In genomic region chr1:229408458-229409037, GRCh38 we compare ENCODE assay signal across 12 cellular contexts. TPM values are rescaled to one million over a fixed set of nuclear protein-coding genes. Genes with fewer than 3 reads are reported as not detected.
DNase-seq lines count a peak whose midpoint lies in the region; ATAC-seq and TF ChIP-seq lines count a peak whose summit lies in the region.
"Had no signal": no experiment of that assay in that cellular context is flagged by ENCODE, and none has a peak within 500 bp of the region (broad histone marks: within the 10 kb centered on the region; RNA-seq: fewer than 3 reads in every experiment).

No MANE protein-coding gene starts in this region.

- ATAC-seq in HG03135 (IDR thresholded peaks at IDR 0.05; ENCODE audit: unreplicated experiment) (no peak), GM18870 (IDR thresholded peaks at IDR 0.05; ENCODE audit: unreplicated experiment) (no peak), GM19328 (IDR thresholded peaks at IDR 0.05; ENCODE audit: unreplicated experiment) (no peak)

- H3K36me3 Mint-ChIP-seq in nephron progenitor cell (ENCODE audit: low read depth): no peaks in the 10 kb centered on the region

- H3K27me3 Mint-ChIP-seq in nephron progenitor cell (ENCODE audit: low read depth, poor library complexity): peaks cover 85% of the 10 kb centered on the region

- H3K9me3 Mint-ChIP-seq in nephron progenitor cell: no peaks in the 10 kb centered on the region
- H3K9me3 Mint-ChIP-seq: CD8-positive, alpha-beta memory T cell had no signal

- peaks cover 40% of the 10 kb centered on the region for H3K4me1 Mint-ChIP-seq in nephron progenitor cell

- H3K27ac Mint-ChIP-seq in nephron progenitor cell: no peak overlapping the region
- H3K27ac Mint-ChIP-seq: CD8-positive, alpha-beta memory T cell had no signal

- H3K4me3 ChIP-seq in epithelial cell of esophagus (ENCODE audit: low read length): no peak overlapping the region

- in situ Hi-C loops in G401 (cut with HindIII; ENCODE audit: low sequenced_read_pairs): no loop called here

- no peak for TF ChIP-seq CTCF in epithelial cell of esophagus (IDR thresholded peaks at IDR 0.05; ENCODE audit: insufficient read depth, low read depth, low read length, missing control alignments)
- no peak for TF ChIP-seq CTCF in nephron progenitor cell (IDR thresholded peaks at IDR 0.05)

- DNase-seq in G401 (ENCODE audit: low spot score) (peak; percentile 33), NCI-H69 (lab: John Stamatoyannopoulos, UW) (peak; percentile 70), epithelial cell of esophagus (ENCODE audit: low read depth) (peak; percentile 54), nephron progenitor cell (peak; percentile 38), NCI-H345 (lab: John Stamatoyannopoulos, UW) (no peak)
- DNase-seq: activated naive CD4-positive, alpha-beta T cell treated with anti-CD3 and anti-CD28 coated beads, Interleukin-2, amount 50 U/mL, for 16 hours; CD8-positive, alpha-beta memory T cell; stimulated activated CD4-positive, alpha-beta T cell treated with anti-CD3 and anti-CD28 coated beads, Interleukin-1b, Interleukin-23, amount 100 ng/mL, for 48 hours had no signal

- H3K4me3 Mint-ChIP-seq in nephron progenitor cell: peak overlapping the region; percentile 82

RNA-seq across cellular contexts. Expression of gene ACTA1, which starts 25.3 kb away (rescaled TPM):
- total RNA-seq in G401 (2014; rRNA removed; shearing (Covaris generic)): not detected in 2 replicates
- total RNA-seq: CD8-positive, alpha-beta memory T cell; subcutaneous adipose tissue had no signal
